Comparison of ENCODE assay signal across 8 cellular contexts in the genomic region with DNA sequence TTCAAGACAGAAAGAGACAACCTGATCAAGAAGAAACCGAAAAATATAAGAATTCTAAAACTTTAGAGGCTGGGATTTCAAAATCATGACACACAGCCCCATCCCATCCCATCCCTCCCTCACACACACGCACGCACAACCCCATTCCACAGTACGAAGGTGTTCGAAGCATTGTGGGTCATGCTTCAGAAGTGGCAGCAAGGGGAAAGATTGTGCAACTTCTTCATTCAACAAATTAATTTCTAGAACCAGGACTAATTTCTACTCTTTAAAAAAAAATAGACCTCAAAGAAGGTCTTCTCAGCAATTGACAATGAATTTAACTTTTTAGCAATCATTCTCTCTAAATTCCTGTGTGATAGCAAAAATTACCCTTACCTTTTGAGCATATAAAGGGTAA. TPM values are rescaled to one million over a fixed set of nuclear protein-coding genes. Genes with fewer than 3 reads are reported as not detected.
DNase-seq lines count a peak whose midpoint lies in the region; ATAC-seq and TF ChIP-seq lines count a peak whose summit lies in the region.

No MANE protein-coding gene starts in this region.

- H3K27me3 Mint-ChIP-seq in IgD-negative memory B cell (no peaks in the 10 kb centered on the region), chondrocyte (ENCODE audit: low read depth) (no peaks in the 10 kb centered on the region)
- H3K27me3 Mint-ChIP-seq in natural killer cell treated with Interleukin-12 subunit alpha and Interleukin-12 subunit beta and Interleukin-15 and Interleukin-18, amount 100 ng/mL, for 72 hours = peaks cover 2 to 9% of the 10 kb centered on the region in 2 donors

- DNase-seq in AG10803 (ENCODE audit: low read depth) (no peak), chondrocyte (ENCODE audit: low spot score) (no peak), HPDE6-E6E7 (ENCODE audit: extremely low spot score) (no peak)
- DNase-seq in natural killer cell treated with Interleukin-12 subunit alpha and Interleukin-12 subunit beta and Interleukin-15 and Interleukin-18, amount 100 ng/mL, for 72 hours (ENCODE audit: low spot score) = no peak
- DNase-seq in effector CD8-positive, alpha-beta T cell (lab: John Stamatoyannopoulos, UW) = no peak
- no peak for DNase-seq in stimulated activated CD4-positive, alpha-beta T cell treated with anti-CD3 and anti-CD28 coated beads, Interleukin-2, amount 100 ng/mL, for 24 hours

- H3K4me1 Mint-ChIP-seq in IgD-negative memory B cell = peaks cover 10 to 18% (median 16%) of the 10 kb centered on the region in 3 donors
- H3K4me1 Mint-ChIP-seq in chondrocyte (ENCODE audit: low read depth) = peaks cover 21% of the 10 kb centered on the region
- peaks cover 12 to 23% of the 10 kb centered on the region in 2 donors for H3K4me1 Mint-ChIP-seq in natural killer cell treated with Interleukin-12 subunit alpha and Interleukin-12 subunit beta and Interleukin-15 and Interleukin-18, amount 100 ng/mL, for 72 hours (ENCODE audit: low read depth in 2 of 2)

- no peak for ATAC-seq in natural killer cell treated with Interleukin-12 subunit alpha and Interleukin-12 subunit beta and Interleukin-15 and Interleukin-18, amount 100 ng/mL, for 72 hours
- no peak for ATAC-seq in GM21390 (IDR thresholded peaks at IDR 0.05; ENCODE audit: unreplicated experiment)

- peaks cover 2% of the 10 kb centered on the region for H3K36me3 Mint-ChIP-seq in IgD-negative memory B cell
- H3K36me3 Mint-ChIP-seq in chondrocyte (ENCODE audit: low read depth) = no peaks in the 10 kb centered on the region
- H3K36me3 Mint-ChIP-seq in natural killer cell treated with Interleukin-12 subunit alpha and Interleukin-12 subunit beta and Interleukin-15 and Interleukin-18, amount 100 ng/mL, for 72 hours = no peaks in the 10 kb centered on the region

- peak overlapping the region; percentile 81 for H3K4me3 ChIP-seq in AG10803 (ENCODE audit: low read length)

- no peak for TF ChIP-seq CTCF in AG10803 (conservative IDR thresholded peaks at IDR 0.05; ENCODE audit: low read length)
- TF ChIP-seq CTCF in chondrocyte (IDR thresholded peaks at IDR 0.05) = no peak

- H3K4me3 Mint-ChIP-seq in IgD-negative memory B cell = peak overlapping the region; percentile 89 to 98 (median 93)
- peak overlapping the region; percentile 92 for H3K4me3 Mint-ChIP-seq in chondrocyte (ENCODE audit: unreplicated experiment)
- peak overlapping the region; percentile 81 for H3K4me3 Mint-ChIP-seq in natural killer cell treated with Interleukin-12 subunit alpha and Interleukin-12 subunit beta and Interleukin-15 and Interleukin-18, amount 100 ng/mL, for 72 hours

- peak overlapping the region; percentile 99 to 100 (median 99) for H3K27ac Mint-ChIP-seq in IgD-negative memory B cell
- H3K27ac Mint-ChIP-seq in chondrocyte (ENCODE audit: unreplicated experiment) = peak overlapping the region; percentile 98
- peak overlapping the region; percentile 76 to 92 for H3K27ac Mint-ChIP-seq in natural killer cell treated with Interleukin-12 subunit alpha and Interleukin-12 subunit beta and Interleukin-15 and Interleukin-18, amount 100 ng/mL, for 72 hours

- H3K9me3 Mint-ChIP-seq in IgD-negative memory B cell (no peaks in the 10 kb centered on the region), chondrocyte (ENCODE audit: low read depth) (no peaks in the 10 kb centered on the region)
- H3K9me3 Mint-ChIP-seq in natural killer cell treated with Interleukin-12 subunit alpha and Interleukin-12 subunit beta and Interleukin-15 and Interleukin-18, amount 100 ng/mL, for 72 hours = no peaks in the 10 kb centered on the region

RNA-seq across cellular contexts. Expression of a gene that starts 0.9 kb away (rescaled TPM):
- 1.0 TPM for polyA plus RNA-seq in IgD-negative memory B cell
- 1.7 to 3.6 TPM (median 3.2 TPM) in 3 replicates for total RNA-seq in chondrocyte
- total RNA-seq in natural killer cell treated with Interleukin-12 subunit alpha and Interleukin-12 subunit beta and Interleukin-15 and Interleukin-18, amount 100 ng/mL, for 72 hours = 1 to 10 TPM; 1.1 to 1.8 TPM

RNA-seq across cellular contexts. Expression of a gene that starts 1.0 kb away (rescaled TPM):
- 1.4 TPM for polyA plus RNA-seq in IgD-negative memory B cell
- total RNA-seq in chondrocyte = 8.3 to 15.2 TPM (median 9.6 TPM) in 3 replicates
- 1 to 10 TPM; 1.8 to 2.4 TPM for total RNA-seq in natural killer cell treated with Interleukin-12 subunit alpha and Interleukin-12 subunit beta and Interleukin-15 and Interleukin-18, amount 100 ng/mL, for 72 hours

RNA-seq across cellular contexts. Expression of a gene that starts 51.9 kb away (rescaled TPM):
- polyA plus RNA-seq in IgD-negative memory B cell = 35.9 TPM
- 22.4 to 30.9 TPM (median 30.0 TPM) in 3 replicates for total RNA-seq in chondrocyte
- total RNA-seq in natural killer cell treated with Interleukin-12 subunit alpha and Interleukin-12 subunit beta and Interleukin-15 and Interleukin-18, amount 100 ng/mL, for 72 hours = 10 to 100 TPM; 38.2 to 47.7 TPM
